Comparison of ENCODE assay signal across 18 cellular contexts in genomic region chr10:21747809-21748208, GRCh38.
"Had no signal": no experiment of that assay in that cellular context is flagged by ENCODE, and none has a peak within 500 bp of the region (broad histone marks: within the 10 kb centered on the region; RNA-seq: fewer than 3 reads in every experiment).

No MANE protein-coding gene starts in this region.

- H3K9me3 ChIP-seq: ascending aorta, colonic mucosa, left ventricle myocardium inferior, stomach had no signal

- H3K4me3 ChIP-seq: ascending aorta, cardiac muscle cell, colonic mucosa, left ventricle myocardium inferior, stomach had no signal

- H2AFZ ChIP-seq: parathyroid adenoma had no signal

- H3K79me2 ChIP-seq: parathyroid adenoma had no signal

- H3K27ac ChIP-seq: ascending aorta, cardiac muscle cell, colonic mucosa, left ventricle myocardium inferior, parathyroid adenoma, stomach had no signal

- DNase-seq: activated CD4-positive, alpha-beta T cell treated with anti-CD3 and anti-CD28 coated beads, Interleukin-2, amount 50 U/mL, for 1 hour; activated CD4-positive, CD25-positive, alpha-beta regulatory T cell; activated gamma-delta T cell treated with Interleukin-2 at 50 U/mL for 16 hours; activated T-cell treated with anti-CD3 and anti-CD28 coated beads, Interleukin-2, amount 50 U/mL, for 48 hours; colonic mucosa; islet precursor cell; left ventricle myocardium inferior; retina; stimulated activated CD4-positive, alpha-beta T cell treated with anti-CD3 and anti-CD28 coated beads, Interleukin-4, amount 100 ng/mL, for 4 hours; stomach; T-helper 2 cell had no signal

- FAIRE-seq: frontal cortex, TTC549, urothelium cell line had no signal

- H3K27me3 Mint-ChIP-seq: memory B cell had no signal

- H3K4me1 ChIP-seq: ascending aorta, colonic mucosa, left ventricle myocardium inferior, parathyroid adenoma had no signal

- H3K27ac Mint-ChIP-seq: memory B cell had no signal

- H3K27me3 ChIP-seq: ascending aorta, cardiac muscle cell, colonic mucosa, stomach had no signal

- H3K9ac ChIP-seq: parathyroid adenoma had no signal

- H3K4me3 Mint-ChIP-seq: memory B cell had no signal

- H3K9me3 Mint-ChIP-seq: memory B cell had no signal
